19 cellular contexts compared by ENCODE assay signal in the genomic region with DNA sequence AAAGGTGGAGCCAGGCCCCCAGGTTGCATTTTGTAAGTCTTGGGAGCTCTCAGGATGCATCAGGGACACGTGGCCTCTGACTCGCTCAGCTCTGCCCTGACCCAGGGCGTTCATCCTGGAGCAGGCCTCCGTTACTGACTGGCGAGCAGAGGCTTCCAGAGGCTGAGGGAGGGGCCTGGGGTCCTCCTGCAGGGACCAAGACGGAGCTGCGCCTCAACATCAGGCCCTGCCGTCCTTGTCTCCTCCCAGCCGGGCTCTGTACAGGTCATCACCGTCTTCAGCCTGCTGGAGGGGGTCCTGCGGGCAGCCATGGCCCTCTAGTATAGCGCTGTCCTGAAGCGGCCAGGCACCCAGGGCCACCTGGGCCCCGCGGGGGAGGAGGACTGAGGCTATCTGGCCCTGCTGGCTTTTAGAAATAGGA. TPM values are rescaled to one million over a fixed set of nuclear protein-coding genes. Genes with fewer than 3 reads are reported as not detected.
DNase-seq lines count a peak whose midpoint lies in the region; ATAC-seq, FAIRE-seq and TF ChIP-seq lines count a peak whose summit lies in the region.
"Had no signal": no experiment of that assay in that cellular context is flagged by ENCODE, and none has a peak within 500 bp of the region (broad histone marks: within the 10 kb centered on the region; RNA-seq: fewer than 3 reads in every experiment).

No MANE protein-coding gene starts in this region.

- H3K36me3 ChIP-seq in NT2/D1 (ENCODE audit: insufficient read depth, insufficient read length, low read length) (no peaks in the 10 kb centered on the region), sigmoid colon (no peaks in the 10 kb centered on the region)
- H3K36me3 ChIP-seq in CD4-positive, alpha-beta memory T cell (ENCODE audit: insufficient read depth, low read length): no peaks in the 10 kb centered on the region
- H3K36me3 ChIP-seq: thyroid gland had no signal

- H3K27ac Mint-ChIP-seq in CD4-positive, alpha-beta memory T cell: no peak overlapping the region
- H3K27ac Mint-ChIP-seq: activated CD4-positive, alpha-beta memory T cell treated with anti-CD3 and anti-CD28 coated beads, Interleukin-2, amount 10 ng/mL, durations not matched to agents 7 days and 5 days; activated naive CD4-positive, alpha-beta T cell treated with anti-CD3 and anti-CD28 coated beads, Interleukin-2, amount 50 U/mL, for 24 hours; nephron had no signal

- no peak overlapping the region for H3K27ac ChIP-seq in sigmoid colon
- H3K27ac ChIP-seq in CD4-positive, alpha-beta memory T cell (ENCODE audit: low read depth, low read length): no peak overlapping the region
- H3K27ac ChIP-seq: psoas muscle, thyroid gland, VCaP had no signal

- H3K9me3 ChIP-seq in NT2/D1 (ENCODE audit: insufficient read depth, low read length) (peaks cover 4% of the 10 kb centered on the region; the same call in 1 of the 2 replicates), sigmoid colon (no peaks in the 10 kb centered on the region)
- H3K9me3 ChIP-seq in CD4-positive, alpha-beta memory T cell (ENCODE audit: control insufficient read depth in 1 of 2, low read length in 2 of 2): no peaks in the 10 kb centered on the region
- H3K9me3 ChIP-seq: psoas muscle, thyroid gland had no signal

- WGBS in sigmoid colon, 2 donors: 88 to 91% methylated on average over 15 of the region's 15 CpGs

- POLR2A ChIA-PET in CD4-positive, alpha-beta memory T cell (lab: Charles Lee; ENCODE audit: partially characterized antibody): no interaction called here

- H3K4me3 ChIP-seq in NT2/D1 (ENCODE audit: insufficient read length, low read depth): no peak overlapping the region
- H3K4me3 ChIP-seq in sigmoid colon: no peak overlapping the region
- no peak overlapping the region for H3K4me3 ChIP-seq in CD4-positive, alpha-beta memory T cell (ENCODE audit: low read length in 2 of 2)
- H3K4me3 ChIP-seq: psoas muscle, thyroid gland had no signal

- CTCF ChIA-PET in CD4-positive, alpha-beta memory T cell (lab: Charles Lee; ENCODE audit: partially characterized antibody): interaction anchor here (1.6 kb wide), 1 partner anchor 27 kb away, joined by 3 read pairs; no protein-coding TSS in a partner anchor

- H3K4me1 ChIP-seq in NT2/D1 (ENCODE audit: insufficient read depth, insufficient read length) (peaks cover 30% of the 10 kb centered on the region), sigmoid colon (peaks cover 0 to 6% (median 0%) of the 10 kb centered on the region in 4 donors)
- H3K4me1 ChIP-seq in CD4-positive, alpha-beta memory T cell (ENCODE audit: insufficient read depth, low read length): peaks cover 10% of the 10 kb centered on the region
- H3K4me1 ChIP-seq: psoas muscle, thyroid gland had no signal

- TF ChIP-seq POLR2A in sigmoid colon (IDR thresholded peaks at IDR 0.05): no peak

- H3K27me3 ChIP-seq in NT2/D1 (ENCODE audit: insufficient read depth, insufficient read length) (no peaks in the 10 kb centered on the region), sigmoid colon (peaks cover 0 to 4% (median 0%) of the 10 kb centered on the region in 3 donors)
- H3K27me3 ChIP-seq in CD4-positive, alpha-beta memory T cell (ENCODE audit: insufficient read depth, low read length): no peaks in the 10 kb centered on the region
- H3K27me3 ChIP-seq: thyroid gland had no signal

- no peaks in the 10 kb centered on the region for H3K36me3 Mint-ChIP-seq in CD4-positive, alpha-beta memory T cell
- H3K36me3 Mint-ChIP-seq: activated naive CD4-positive, alpha-beta T cell treated with anti-CD3 and anti-CD28 coated beads, Interleukin-2, amount 50 U/mL, for 24 hours had no signal

- intact Hi-C loops in sigmoid colon (cut with DNase I): no loop called here
- intact Hi-C loops in CD4-positive, alpha-beta memory T cell (cut with micrococcal nuclease): no loop called here

- DNase-seq in ELR (ENCODE audit: low read depth) (peak; percentile 62), NT2/D1 (ENCODE audit: low read depth, low spot score) (no peak), sigmoid colon (peak; percentile 53), frontal cortex (ENCODE audit: low spot score in 2 of 2) (no peak)
- DNase-seq in CD4-positive, alpha-beta memory T cell: no peak
- no peak for DNase-seq in activated CD4-positive, alpha-beta T cell treated with anti-CD3 and anti-CD28 coated beads, Interleukin-2, amount 50 U/mL, for 48 hours
- DNase-seq: activated CD4-positive, alpha-beta memory T cell treated with anti-CD3 and anti-CD28 coated beads, Interleukin-2, amount 10 ng/mL, durations not matched to agents 7 days and 5 days; activated T-cell treated with anti-CD3 and anti-CD28 coated beads, Interleukin-2, amount 50 U/mL, for 4 hours; dermis blood vessel endothelial cell; erythroblast; Kasumi-1; NCI-H146; psoas muscle; T-helper 1 cell; thyroid gland had no signal

- H3K4me1 Mint-ChIP-seq in CD4-positive, alpha-beta memory T cell: peaks cover 7 to 24% (median 10%) of the 10 kb centered on the region in 4 donors
- H3K4me1 Mint-ChIP-seq: nephron had no signal

- H3K9ac ChIP-seq in NT2/D1 (ENCODE audit: insufficient read length, low read depth): peak overlapping the region; percentile 51

- TF ChIP-seq CTCF in sigmoid colon (IDR thresholded peaks at IDR 0.05): no peak

- no peaks in the 10 kb centered on the region for H3K27me3 Mint-ChIP-seq in CD4-positive, alpha-beta memory T cell
- H3K27me3 Mint-ChIP-seq: activated CD4-positive, alpha-beta memory T cell treated with anti-CD3 and anti-CD28 coated beads, Interleukin-2, amount 10 ng/mL, durations not matched to agents 7 days and 5 days; activated naive CD4-positive, alpha-beta T cell treated with anti-CD3 and anti-CD28 coated beads, Interleukin-2, amount 50 U/mL, for 24 hours had no signal

- no peak for TF ChIP-seq EP300 in sigmoid colon (IDR thresholded peaks at IDR 0.05)

- peak; percentile 10 for ATAC-seq in esophagus mucosa
- ATAC-seq: activated T-cell treated with anti-CD3 and anti-CD28 coated beads, Interleukin-2, amount 50 U/mL, for 4 hours; psoas muscle had no signal

- FAIRE-seq in frontal cortex (lab: Jason Lieb, UNC): no peak

- no peak overlapping the region for H3K4me3 Mint-ChIP-seq in CD4-positive, alpha-beta memory T cell
- H3K4me3 Mint-ChIP-seq: activated CD4-positive, alpha-beta memory T cell treated with anti-CD3 and anti-CD28 coated beads, Interleukin-2, amount 10 ng/mL, durations not matched to agents 7 days and 5 days; activated naive CD4-positive, alpha-beta T cell treated with anti-CD3 and anti-CD28 coated beads, Interleukin-2, amount 50 U/mL, for 24 hours; activated T-cell treated with anti-CD3 and anti-CD28 coated beads, Interleukin-2, amount 50 U/mL, for 4 hours; nephron had no signal

- H3K9me3 Mint-ChIP-seq in CD4-positive, alpha-beta memory T cell: no peaks in the 10 kb centered on the region
- H3K9me3 Mint-ChIP-seq: activated CD4-positive, alpha-beta memory T cell treated with anti-CD3 and anti-CD28 coated beads, Interleukin-2, amount 10 ng/mL, durations not matched to agents 7 days and 5 days; activated naive CD4-positive, alpha-beta T cell treated with anti-CD3 and anti-CD28 coated beads, Interleukin-2, amount 50 U/mL, for 24 hours; activated T-cell treated with anti-CD3 and anti-CD28 coated beads, Interleukin-2, amount 50 U/mL, for 4 hours; nephron had no signal

RNA-seq across cellular contexts. Expression of a gene that starts 10.2 kb away (rescaled TPM):
- total RNA-seq in esophagus mucosa (not detected), sigmoid colon (not detected), frontal cortex (not detected)
- under 1 TPM in 1 of 3 donors, not detected in 2; 0.03 TPM for polyA plus RNA-seq in sigmoid colon
- total RNA-seq in CD4-positive, alpha-beta memory T cell: not detected
- not detected for polyA plus RNA-seq in CD4-positive, alpha-beta memory T cell
- total RNA-seq: activated CD4-positive, alpha-beta memory T cell treated with anti-CD3 and anti-CD28 coated beads, Interleukin-2, amount 10 ng/mL, durations not matched to agents 7 days and 5 days; activated T-cell treated with anti-CD3 and anti-CD28 coated beads, Interleukin-2, amount 50 U/mL, for 4 hours; dermis blood vessel endothelial cell; psoas muscle; thyroid gland had no signal
- polyA plus RNA-seq: psoas muscle had no signal

RNA-seq across cellular contexts. Expression of a gene that starts 38.3 kb away (rescaled TPM):
- total RNA-seq in esophagus mucosa (not detected), sigmoid colon (not detected), frontal cortex (not detected)
- under 1 TPM in 1 of 3 donors, not detected in 2; 0.10 TPM for polyA plus RNA-seq in sigmoid colon
- total RNA-seq in CD4-positive, alpha-beta memory T cell: not detected
- not detected for polyA plus RNA-seq in CD4-positive, alpha-beta memory T cell
- total RNA-seq: activated CD4-positive, alpha-beta memory T cell treated with anti-CD3 and anti-CD28 coated beads, Interleukin-2, amount 10 ng/mL, durations not matched to agents 7 days and 5 days; activated T-cell treated with anti-CD3 and anti-CD28 coated beads, Interleukin-2, amount 50 U/mL, for 4 hours; dermis blood vessel endothelial cell; psoas muscle; thyroid gland had no signal
- polyA plus RNA-seq: psoas muscle had no signal

Comparison
In these comparisons a context has a peak if more than half of its experiments do, and no peak if none do; other contexts are left out.
1. DNase-seq: peak in ELR (single experiment) and sigmoid colon (single experiment); none in NT2/D1 (single experiment), frontal cortex (0 of 2), CD4-positive, alpha-beta memory T cell (0 of 5) and activated CD4-positive, alpha-beta T cell treated with anti-CD3 and anti-CD28 coated beads, Interleukin-2, amount 50 U/mL, for 48 hours (0 of 2).